11 cellular contexts compared by ENCODE assay signal in the genomic region with DNA sequence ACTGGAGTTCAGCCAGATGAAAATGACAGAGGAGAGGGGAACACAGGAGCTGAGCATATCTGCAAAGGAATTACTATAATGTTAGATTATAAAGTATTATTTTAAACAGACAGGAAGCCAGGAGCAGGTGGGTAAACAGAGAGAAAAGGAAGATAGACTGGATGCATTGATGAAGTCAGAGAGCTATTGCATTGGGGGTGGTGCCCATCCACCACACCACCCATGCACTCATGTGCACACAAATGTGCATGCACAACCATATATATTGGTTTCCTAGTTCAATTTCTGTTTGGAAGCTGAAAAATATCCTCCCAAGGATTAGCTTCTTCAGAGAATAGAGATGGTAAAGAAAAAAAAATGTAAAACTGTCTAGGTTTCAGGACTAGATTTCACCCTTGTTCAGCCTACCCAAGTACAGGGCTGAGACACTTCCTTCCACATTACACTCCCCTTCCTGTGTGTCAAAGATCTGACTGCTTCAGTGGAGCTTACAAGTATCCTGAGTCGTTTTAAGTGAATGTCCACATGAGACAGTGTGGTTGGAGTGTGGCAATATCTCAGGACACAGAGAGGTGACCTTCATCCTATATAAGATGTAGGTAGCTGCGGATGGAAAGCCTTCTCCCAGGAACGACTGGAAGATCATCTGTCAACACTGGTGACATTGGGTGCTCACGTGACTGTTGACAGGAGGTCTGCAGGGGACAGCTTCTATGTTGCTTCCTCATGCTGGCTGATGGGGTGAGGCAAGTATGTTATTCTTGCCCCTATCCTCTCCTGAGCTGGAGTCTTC. TPM values are rescaled to one million over a fixed set of nuclear protein-coding genes. Genes with fewer than 3 reads are reported as not detected.
DNase-seq lines count a peak whose midpoint lies in the region; ATAC-seq and TF ChIP-seq lines count a peak whose summit lies in the region.
"Had no signal": no experiment of that assay in that cellular context is flagged by ENCODE, and none has a peak within 500 bp of the region (broad histone marks: within the 10 kb centered on the region; RNA-seq: fewer than 3 reads in every experiment).

No MANE protein-coding gene starts in this region.

- H3K27ac ChIP-seq in breast epithelium (peak overlapping the region in 1 of 2 donors; percentile 25), MM.1S (ENCODE audit: low read length) (no peak overlapping the region)
- H3K27ac ChIP-seq: uterus had no signal

- H3K9me2 ChIP-seq in Loucy (replicated peaks; ENCODE audit: low read depth, low read length), result no peaks in the 10 kb centered on the region
- no peaks in the 10 kb centered on the region for H3K9me2 ChIP-seq in MM.1S (replicated peaks; ENCODE audit: insufficient read depth, low read length)

- H3K9me3 Mint-ChIP-seq in activated CD4-positive, alpha-beta T cell treated with anti-CD3 and anti-CD28 coated beads for 36 hours (ENCODE audit: low read depth), result no peaks in the 10 kb centered on the region
- no peaks in the 10 kb centered on the region for H3K9me3 Mint-ChIP-seq in activated naive CD4-positive, alpha-beta T cell treated with anti-CD3 and anti-CD28 coated beads, Interleukin-2, amount 50 U/mL, for 72 hours

- no peaks in the 10 kb centered on the region for H3K79me2 ChIP-seq in Loucy (ENCODE audit: insufficient read depth, low read length)
- no peaks in the 10 kb centered on the region for H3K79me2 ChIP-seq in MM.1S (ENCODE audit: low read length)

- peaks cover 14% of the 10 kb centered on the region for H3K4me1 ChIP-seq in Loucy (ENCODE audit: insufficient read depth, low read length, poor library complexity, severe bottlenecking)
- no peaks in the 10 kb centered on the region for H3K4me1 ChIP-seq in breast epithelium
- no peaks in the 10 kb centered on the region for H3K4me1 ChIP-seq in MM.1S (ENCODE audit: low read length)
- H3K4me1 ChIP-seq: uterus had no signal

- CTCF ChIA-PET in activated CD4-positive, alpha-beta T cell treated with anti-CD3 and anti-CD28 coated beads for 36 hours (lab: Charles Lee), result interaction anchor here (0.6 to 12.8 kb wide), 36 partner anchors 10 to 328 kb away, joined by 3 to 536 read pairs (median 12); partner anchors contain the start of genes ARFIP2, CNGA4, HPX and MRPL17

- no peaks in the 10 kb centered on the region for H4K20me1 ChIP-seq in Loucy (ENCODE audit: insufficient read depth, low read length, poor library complexity, severe bottlenecking)
- H4K20me1 ChIP-seq in MM.1S (ENCODE audit: insufficient read depth, low read length), result no peaks in the 10 kb centered on the region

- H3K9ac ChIP-seq in Loucy (ENCODE audit: low read depth, low read length, poor library complexity, severe bottlenecking) (peak overlapping the region; percentile 30), MM.1S (ENCODE audit: low read length) (no peak overlapping the region)

- H3K27ac Mint-ChIP-seq in activated CD4-positive, alpha-beta T cell treated with anti-CD3 and anti-CD28 coated beads for 36 hours, result peak overlapping the region; percentile 79
- peak overlapping the region in 1 of 2 donors; percentile 40 for H3K27ac Mint-ChIP-seq in activated naive CD4-positive, alpha-beta T cell treated with anti-CD3 and anti-CD28 coated beads, Interleukin-2, amount 50 U/mL, for 72 hours

- H3K36me3 Mint-ChIP-seq in activated CD4-positive, alpha-beta T cell treated with anti-CD3 and anti-CD28 coated beads for 36 hours (ENCODE audit: low read depth), result no peaks in the 10 kb centered on the region
- H3K36me3 Mint-ChIP-seq in activated naive CD4-positive, alpha-beta T cell treated with anti-CD3 and anti-CD28 coated beads, Interleukin-2, amount 50 U/mL, for 72 hours, result no peaks in the 10 kb centered on the region

- DNase-seq in activated CD4-positive, alpha-beta T cell treated with anti-CD3 and anti-CD28 coated beads for 36 hours, result no peak
- DNase-seq in activated CD4-positive, alpha-beta T cell treated with anti-CD3 and anti-CD28 coated beads for 4 hours, result no peak
- no peak for DNase-seq in activated naive CD4-positive, alpha-beta T cell treated with anti-CD3 and anti-CD28 coated beads, Interleukin-2, amount 50 U/mL, for 72 hours (ENCODE audit: low spot score in 2 of 2)
- no peak for DNase-seq in omental fat pad (ENCODE audit: low spot score)
- no peak for DNase-seq in amniotic stem cell (lab: John Stamatoyannopoulos, UW)
- DNase-seq in breast epithelium (ENCODE audit: low spot score in 2 of 2), result no peak
- DNase-seq in MM.1S, result no peak
- DNase-seq: effector CD8-positive, alpha-beta T cell; nucleus accumbens; uterus had no signal

- peak; percentile 79 for ATAC-seq in activated CD4-positive, alpha-beta T cell treated with anti-CD3 and anti-CD28 coated beads for 36 hours
- ATAC-seq in activated naive CD4-positive, alpha-beta T cell treated with anti-CD3 and anti-CD28 coated beads, Interleukin-2, amount 50 U/mL, for 72 hours, result peak; percentile 70 to 72
- ATAC-seq in omental fat pad (ENCODE audit: low FRiP score), result peak; percentile 24

- H3K27me3 Mint-ChIP-seq in activated CD4-positive, alpha-beta T cell treated with anti-CD3 and anti-CD28 coated beads for 36 hours, result no peaks in the 10 kb centered on the region

- POLR2A ChIA-PET in activated CD4-positive, alpha-beta T cell treated with anti-CD3 and anti-CD28 coated beads for 36 hours (lab: Charles Lee), result interaction anchor here (1.4 to 2.6 kb wide), 3 partner anchors 41 to 103 kb away, joined by 5 to 19 read pairs (median 6); partner anchors contain the start of genes APBB1, ARFIP2 and TIMM10B

- H2AFZ ChIP-seq in Loucy (ENCODE audit: low read length) (peak overlapping the region; percentile 91), MM.1S (ENCODE audit: low read length) (no peak overlapping the region)

- H3K4me3 Mint-ChIP-seq in activated CD4-positive, alpha-beta T cell treated with anti-CD3 and anti-CD28 coated beads for 36 hours, result no peak overlapping the region

- H3K4me3 ChIP-seq in Loucy (ENCODE audit: low read length, poor library complexity, severe bottlenecking) (peak overlapping the region; percentile 48), breast epithelium (no peak overlapping the region), MM.1S (ENCODE audit: low read length) (no peak overlapping the region)
- H3K4me3 ChIP-seq: uterus had no signal

- H3F3A ChIP-seq in Loucy (ENCODE audit: low read depth) (no peaks in the 10 kb centered on the region), MM.1S (ENCODE audit: insufficient read depth, low read length) (no peaks in the 10 kb centered on the region)

- no peak for TF ChIP-seq POLR2A in breast epithelium (IDR thresholded peaks at IDR 0.05)

- H3K27me3 ChIP-seq in Loucy (ENCODE audit: insufficient read depth, low read length, poor library complexity, severe bottlenecking) (no peaks in the 10 kb centered on the region), breast epithelium (no peaks in the 10 kb centered on the region), MM.1S (replicated peaks; ENCODE audit: insufficient read depth, low read length) (no peaks in the 10 kb centered on the region)
- H3K27me3 ChIP-seq: uterus had no signal

- H3K4me2 ChIP-seq in Loucy (ENCODE audit: low read depth, low read length, poor library complexity, severe bottlenecking) (peak overlapping the region; percentile 61), MM.1S (ENCODE audit: low read depth, low read length) (no peak overlapping the region)

- TF ChIP-seq CTCF in Loucy (conservative IDR thresholded peaks at IDR 0.05; ENCODE audit: low read length) (no peak), omental fat pad (IDR thresholded peaks at IDR 0.05) (no peak), breast epithelium (IDR thresholded peaks at IDR 0.05) (no peak), MM.1S (IDR thresholded peaks at IDR 0.05; ENCODE audit: low read length) (no peak)

- H3K4me1 Mint-ChIP-seq in activated CD4-positive, alpha-beta T cell treated with anti-CD3 and anti-CD28 coated beads for 36 hours, result peaks cover 26% of the 10 kb centered on the region

- H3K9me3 ChIP-seq in Loucy (ENCODE audit: insufficient read depth, low read depth, low read length), result no peaks in the 10 kb centered on the region
- H3K9me3 ChIP-seq in breast epithelium, result no peaks in the 10 kb centered on the region
- no peaks in the 10 kb centered on the region for H3K9me3 ChIP-seq in MM.1S (replicated peaks; ENCODE audit: insufficient read depth, low read length)
- H3K9me3 ChIP-seq: uterus had no signal

- H3K36me3 ChIP-seq in Loucy (ENCODE audit: insufficient read depth, low read length) (no peaks in the 10 kb centered on the region), breast epithelium (no peaks in the 10 kb centered on the region), MM.1S (replicated peaks; ENCODE audit: insufficient read depth, low read length) (no peaks in the 10 kb centered on the region)
- H3K36me3 ChIP-seq: uterus had no signal

- intact Hi-C loops in activated CD4-positive, alpha-beta T cell treated with anti-CD3 and anti-CD28 coated beads for 36 hours (cut with DNase I, micrococcal nuclease), result no loop called here
- intact Hi-C loops in breast epithelium (cut with DNase I; ENCODE audit: low total_unique reads), result no loop called here

RNA-seq across cellular contexts. Expression of gene SMPD1, which starts 12.2 kb away (rescaled TPM):
- 10 to 100 TPM; 13.1 to 14.1 TPM for total RNA-seq in activated CD4-positive, alpha-beta T cell treated with anti-CD3 and anti-CD28 coated beads for 36 hours
- total RNA-seq in activated naive CD4-positive, alpha-beta T cell treated with anti-CD3 and anti-CD28 coated beads, Interleukin-2, amount 50 U/mL, for 72 hours, result 10 to 100 TPM; 13.1 to 24.8 TPM
- total RNA-seq in omental fat pad (10 to 100 TPM; 21.4 to 23.7 (median 22.5) TPM), breast epithelium (10 to 100 TPM; 15.7 to 30.4 (median 17.3) TPM)

RNA-seq across cellular contexts. Expression of gene APBB1, which starts 40.8 kb away (rescaled TPM):
- 10 to 100 TPM; 43.2 to 49.8 TPM for total RNA-seq in activated CD4-positive, alpha-beta T cell treated with anti-CD3 and anti-CD28 coated beads for 36 hours
- 10 to 100 TPM; 40.0 to 72.5 TPM for total RNA-seq in activated naive CD4-positive, alpha-beta T cell treated with anti-CD3 and anti-CD28 coated beads, Interleukin-2, amount 50 U/mL, for 72 hours
- total RNA-seq in omental fat pad (10 to 100 TPM; 19.8 to 39.9 (median 33.3) TPM), breast epithelium (10 to 100 TPM; 25.6 to 40.0 (median 36.3) TPM)

RNA-seq across cellular contexts. Expression of gene CAVIN3, which starts 57.8 kb away (rescaled TPM):
- 10 to 100 TPM; 24.8 to 25.5 TPM for total RNA-seq in activated CD4-positive, alpha-beta T cell treated with anti-CD3 and anti-CD28 coated beads for 36 hours
- 10 to 100 TPM in 1 of 2 donors, 1 to 10 TPM in 1; 4.3 to 20.7 TPM for total RNA-seq in activated naive CD4-positive, alpha-beta T cell treated with anti-CD3 and anti-CD28 coated beads, Interleukin-2, amount 50 U/mL, for 72 hours
- 100 to 1,000 TPM in 2 of 4 donors, 10 to 100 TPM in 2; 78.7 to 209 (median 139) TPM for total RNA-seq in omental fat pad
- total RNA-seq in breast epithelium, result 100 to 1,000 TPM in 1 of 3 donors, 10 to 100 TPM in 2; 53.1 to 130 (median 78.3) TPM

Comparison
In these comparisons a context has a peak if more than half of its experiments do, and no peak if none do; other contexts are left out.
1. ATAC-seq: peak in every context shown above with its lines; median percentile 79 in activated CD4-positive, alpha-beta T cell treated with anti-CD3 and anti-CD28 coated beads for 36 hours; 71 in activated naive CD4-positive, alpha-beta T cell treated with anti-CD3 and anti-CD28 coated beads, Interleukin-2, amount 50 U/mL, for 72 hours; 24 in omental fat pad.